1 cellular context compared by ENCODE assay signal in genomic region chr13:100235311-100235901, GRCh38.
TF ChIP-seq lines count a peak whose summit lies in the region.

No MANE protein-coding gene starts in this region.

TF ChIP-seq in HEK293, 187 proteins besides CTCF, POLR2A, EP300 and RAD21 (continued from another document and continues in another):
- TF ChIP-seq ZNF518A (tag by site-specific recombination; conservative IDR thresholded peaks at IDR 0.05; ENCODE audit: low read depth), result no peak
- TF ChIP-seq SP7 (tag by site-specific recombination; IDR thresholded peaks at IDR 0.05), result no peak
- TF ChIP-seq ZNF530 (tag by site-specific recombination; IDR thresholded peaks at IDR 0.05; ENCODE audit: low read depth), result no peak
- TF ChIP-seq, protein P1, sequence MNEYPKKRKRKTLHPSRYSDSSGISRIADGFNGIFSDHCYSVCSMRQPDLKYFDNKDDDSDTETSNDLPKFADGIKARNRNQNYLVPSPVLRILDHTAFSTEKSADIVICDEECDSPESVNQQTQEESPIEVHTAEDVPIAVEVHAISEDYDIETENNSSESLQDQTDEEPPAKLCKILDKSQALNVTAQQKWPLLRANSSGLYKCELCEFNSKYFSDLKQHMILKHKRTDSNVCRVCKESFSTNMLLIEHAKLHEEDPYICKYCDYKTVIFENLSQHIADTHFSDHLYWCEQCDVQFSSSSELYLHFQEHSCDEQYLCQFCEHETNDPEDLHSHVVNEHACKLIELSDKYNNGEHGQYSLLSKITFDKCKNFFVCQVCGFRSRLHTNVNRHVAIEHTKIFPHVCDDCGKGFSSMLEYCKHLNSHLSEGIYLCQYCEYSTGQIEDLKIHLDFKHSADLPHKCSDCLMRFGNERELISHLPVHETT (tag by site-specific recombination; IDR thresholded peaks at IDR 0.05), result no peak
- no peak for TF ChIP-seq AEBP2 (tag by site-specific recombination; IDR thresholded peaks at IDR 0.05; ENCODE audit: borderline replicate concordance)
- TF ChIP-seq, protein P2, sequence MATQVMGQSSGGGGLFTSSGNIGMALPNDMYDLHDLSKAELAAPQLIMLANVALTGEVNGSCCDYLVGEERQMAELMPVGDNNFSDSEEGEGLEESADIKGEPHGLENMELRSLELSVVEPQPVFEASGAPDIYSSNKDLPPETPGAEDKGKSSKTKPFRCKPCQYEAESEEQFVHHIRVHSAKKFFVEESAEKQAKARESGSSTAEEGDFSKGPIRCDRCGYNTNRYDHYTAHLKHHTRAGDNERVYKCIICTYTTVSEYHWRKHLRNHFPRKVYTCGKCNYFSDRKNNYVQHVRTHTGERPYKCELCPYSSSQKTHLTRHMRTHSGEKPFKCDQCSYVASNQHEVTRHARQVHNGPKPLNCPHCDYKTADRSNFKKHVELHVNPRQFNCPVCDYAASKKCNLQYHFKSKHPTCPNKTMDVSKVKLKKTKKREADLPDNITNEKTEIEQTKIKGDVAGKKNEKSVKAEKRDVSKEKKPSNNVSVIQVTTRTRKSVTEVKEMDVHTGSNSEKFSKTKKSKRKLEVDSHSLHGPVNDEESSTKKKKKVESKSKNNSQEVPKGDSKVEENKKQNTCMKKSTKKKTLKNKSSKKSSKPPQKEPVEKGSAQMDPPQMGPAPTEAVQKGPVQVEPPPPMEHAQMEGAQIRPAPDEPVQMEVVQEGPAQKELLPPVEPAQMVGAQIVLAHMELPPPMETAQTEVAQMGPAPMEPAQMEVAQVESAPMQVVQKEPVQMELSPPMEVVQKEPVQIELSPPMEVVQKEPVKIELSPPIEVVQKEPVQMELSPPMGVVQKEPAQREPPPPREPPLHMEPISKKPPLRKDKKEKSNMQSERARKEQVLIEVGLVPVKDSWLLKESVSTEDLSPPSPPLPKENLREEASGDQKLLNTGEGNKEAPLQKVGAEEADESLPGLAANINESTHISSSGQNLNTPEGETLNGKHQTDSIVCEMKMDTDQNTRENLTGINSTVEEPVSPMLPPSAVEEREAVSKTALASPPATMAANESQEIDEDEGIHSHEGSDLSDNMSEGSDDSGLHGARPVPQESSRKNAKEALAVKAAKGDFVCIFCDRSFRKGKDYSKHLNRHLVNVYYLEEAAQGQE (tag by site-specific recombination; IDR thresholded peaks at IDR 0.05), result no peak
- TF ChIP-seq ZNF18 (tag by site-specific recombination; IDR thresholded peaks at IDR 0.05), result no peak
- TF ChIP-seq SETDB1 (IDR thresholded peaks at IDR 0.05; ENCODE audit: insufficient read length, low read length), result no peak
- no peak for TF ChIP-seq ZNF184 (tag by site-specific recombination; IDR thresholded peaks at IDR 0.05)
- TF ChIP-seq, protein P3, sequence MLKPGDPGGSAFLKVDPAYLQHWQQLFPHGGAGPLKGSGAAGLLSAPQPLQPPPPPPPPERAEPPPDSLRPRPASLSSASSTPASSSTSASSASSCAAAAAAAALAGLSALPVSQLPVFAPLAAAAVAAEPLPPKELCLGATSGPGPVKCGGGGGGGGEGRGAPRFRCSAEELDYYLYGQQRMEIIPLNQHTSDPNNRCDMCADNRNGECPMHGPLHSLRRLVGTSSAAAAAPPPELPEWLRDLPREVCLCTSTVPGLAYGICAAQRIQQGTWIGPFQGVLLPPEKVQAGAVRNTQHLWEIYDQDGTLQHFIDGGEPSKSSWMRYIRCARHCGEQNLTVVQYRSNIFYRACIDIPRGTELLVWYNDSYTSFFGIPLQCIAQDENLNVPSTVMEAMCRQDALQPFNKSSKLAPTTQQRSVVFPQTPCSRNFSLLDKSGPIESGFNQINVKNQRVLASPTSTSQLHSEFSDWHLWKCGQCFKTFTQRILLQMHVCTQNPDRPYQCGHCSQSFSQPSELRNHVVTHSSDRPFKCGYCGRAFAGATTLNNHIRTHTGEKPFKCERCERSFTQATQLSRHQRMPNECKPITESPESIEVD (tag by site-specific recombination; IDR thresholded peaks at IDR 0.05), result no peak; the same call in none of the 2 replicates
- peak; percentile 77; the same call in 1 of the 2 replicates for TF ChIP-seq ZSCAN30 (tag by site-specific recombination; IDR thresholded peaks at IDR 0.05)
- peak; percentile 17; the same call in 1 of the 2 replicates for TF ChIP-seq FEZF1 (tag by site-specific recombination; IDR thresholded peaks at IDR 0.05)
- TF ChIP-seq ZEB2 (tag by site-specific recombination; IDR thresholded peaks at IDR 0.05), result peak; percentile 57; the same call in 1 of the 2 replicates
- TF ChIP-seq ZNF473 (tag by site-specific recombination; IDR thresholded peaks at IDR 0.05), result no peak
- TF ChIP-seq KLF1 (tag by site-specific recombination; IDR thresholded peaks at IDR 0.05), result no peak
- no peak for TF ChIP-seq ZNF19 (tag by site-specific recombination; IDR thresholded peaks at IDR 0.05; ENCODE audit: low read depth)
- TF ChIP-seq, protein P4, sequence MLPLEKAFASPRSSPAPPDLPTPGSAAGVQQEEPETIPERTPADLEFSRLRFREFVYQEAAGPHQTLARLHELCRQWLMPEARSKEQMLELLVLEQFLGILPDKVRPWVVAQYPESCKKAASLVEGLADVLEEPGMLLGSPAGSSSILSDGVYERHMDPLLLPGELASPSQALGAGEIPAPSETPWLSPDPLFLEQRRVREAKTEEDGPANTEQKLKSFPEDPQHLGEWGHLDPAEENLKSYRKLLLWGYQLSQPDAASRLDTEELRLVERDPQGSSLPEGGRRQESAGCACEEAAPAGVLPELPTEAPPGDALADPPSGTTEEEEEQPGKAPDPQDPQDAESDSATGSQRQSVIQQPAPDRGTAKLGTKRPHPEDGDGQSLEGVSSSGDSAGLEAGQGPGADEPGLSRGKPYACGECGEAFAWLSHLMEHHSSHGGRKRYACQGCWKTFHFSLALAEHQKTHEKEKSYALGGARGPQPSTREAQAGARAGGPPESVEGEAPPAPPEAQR (tag by site-specific recombination; IDR thresholded peaks at IDR 0.05), result no peak
- no peak for TF ChIP-seq ZNF146 (tag by site-specific recombination; IDR thresholded peaks at IDR 0.05)
- no peak for TF ChIP-seq ZNF501 (tag by site-specific recombination; IDR thresholded peaks at IDR 0.05)
- no peak for TF ChIP-seq ZNF623 (tag by site-specific recombination; IDR thresholded peaks at IDR 0.05)
- no peak for TF ChIP-seq ZNF223 (tag by site-specific recombination; IDR thresholded peaks at IDR 0.05)
- TF ChIP-seq ZNF596 (tag by site-specific recombination; IDR thresholded peaks at IDR 0.05), result no peak
- TF ChIP-seq ZNF654 (tag by site-specific recombination; IDR thresholded peaks at IDR 0.05; ENCODE audit: low read depth), result peak; percentile 95
- TF ChIP-seq SCRT1 (tag by site-specific recombination; IDR thresholded peaks at IDR 0.05; ENCODE audit: borderline replicate concordance), result no peak
- no peak for TF ChIP-seq ZNF202 (tag by site-specific recombination; IDR thresholded peaks at IDR 0.05; ENCODE audit: borderline replicate concordance)
- peak; percentile 89 for TF ChIP-seq ZBTB17 (tag by site-specific recombination; IDR thresholded peaks at IDR 0.05)
- TF ChIP-seq ZBTB7A (tag by site-specific recombination; IDR thresholded peaks at IDR 0.05; ENCODE audit: low read depth), result no peak
- TF ChIP-seq KLF9 (tag by site-specific recombination; IDR thresholded peaks at IDR 0.05; ENCODE audit: low read depth), result no peak
- TF ChIP-seq ZNF660 (tag by site-specific recombination; IDR thresholded peaks at IDR 0.05), result 0 out of 2 replicates have a peak, but pooled peaks have one; percentile 51
- TF ChIP-seq ZNF132 (tag by site-specific recombination; IDR thresholded peaks at IDR 0.05; ENCODE audit: borderline replicate concordance), result no peak
- no peak for TF ChIP-seq ZNF274 (IDR thresholded peaks at IDR 0.05; ENCODE audit: low read length)
- TF ChIP-seq ZNF274 (tag by site-specific recombination; IDR thresholded peaks at IDR 0.05; ENCODE audit: borderline replicate concordance), result no peak
- no peak for TF ChIP-seq ZNF514 (tag by site-specific recombination; IDR thresholded peaks at IDR 0.05)
- no peak for TF ChIP-seq MEIS1 (CRISPR knock-in tag; IDR thresholded peaks at IDR 0.05; ENCODE audit: borderline replicate concordance)
- TF ChIP-seq OSR2 (tag by site-specific recombination; IDR thresholded peaks at IDR 0.05), result 0 out of 2 replicates have a peak, but pooled peaks have one; percentile 26
- no peak for TF ChIP-seq ZNF555 (tag by site-specific recombination; conservative IDR thresholded peaks at IDR 0.05)
- no peak for TF ChIP-seq SP3 (tag by site-specific recombination; IDR thresholded peaks at IDR 0.05)
- no peak for TF ChIP-seq ZBTB21 (tag by site-specific recombination; IDR thresholded peaks at IDR 0.05)
- no peak for TF ChIP-seq ZNF366 (tag by site-specific recombination; conservative IDR thresholded peaks at IDR 0.05)
- no peak for TF ChIP-seq ZNF416 (tag by site-specific recombination; IDR thresholded peaks at IDR 0.05)
- TF ChIP-seq ZNF214 (tag by site-specific recombination; IDR thresholded peaks at IDR 0.05; ENCODE audit: borderline replicate concordance), result no peak
- TF ChIP-seq ZNF24 (tag by site-specific recombination; IDR thresholded peaks at IDR 0.05), result no peak
- TF ChIP-seq ZNF157 (tag by site-specific recombination; IDR thresholded peaks at IDR 0.05), result no peak
- TF ChIP-seq ZNF335 (tag by site-specific recombination; conservative IDR thresholded peaks at IDR 0.05), result 0 out of 2 replicates have a peak, but pooled peaks have one; percentile 20
- no peak for TF ChIP-seq GLI2 (tag by site-specific recombination; IDR thresholded peaks at IDR 0.05; ENCODE audit: borderline replicate concordance, low read depth)
- no peak for TF ChIP-seq ZNF133 (tag by site-specific recombination; IDR thresholded peaks at IDR 0.05)
- no peak; the same call in 1 of the 2 replicates for TF ChIP-seq ZNF394 (tag by site-specific recombination; IDR thresholded peaks at IDR 0.05; ENCODE audit: borderline replicate concordance)
- no peak for TF ChIP-seq ZNF239 (tag by site-specific recombination; IDR thresholded peaks at IDR 0.05)
- TF ChIP-seq, protein P5, sequence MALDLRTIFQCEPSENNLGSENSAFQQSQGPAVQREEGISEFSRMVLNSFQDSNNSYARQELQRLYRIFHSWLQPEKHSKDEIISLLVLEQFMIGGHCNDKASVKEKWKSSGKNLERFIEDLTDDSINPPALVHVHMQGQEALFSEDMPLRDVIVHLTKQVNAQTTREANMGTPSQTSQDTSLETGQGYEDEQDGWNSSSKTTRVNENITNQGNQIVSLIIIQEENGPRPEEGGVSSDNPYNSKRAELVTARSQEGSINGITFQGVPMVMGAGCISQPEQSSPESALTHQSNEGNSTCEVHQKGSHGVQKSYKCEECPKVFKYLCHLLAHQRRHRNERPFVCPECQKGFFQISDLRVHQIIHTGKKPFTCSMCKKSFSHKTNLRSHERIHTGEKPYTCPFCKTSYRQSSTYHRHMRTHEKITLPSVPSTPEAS (tag by site-specific recombination; IDR thresholded peaks at IDR 0.05), result no peak
- TF ChIP-seq KLF10 (tag by site-specific recombination; IDR thresholded peaks at IDR 0.05), result 0 out of 2 replicates have a peak, but pooled peaks have one; percentile 44
- no peak for TF ChIP-seq ZNF747 (tag by site-specific recombination; IDR thresholded peaks at IDR 0.05)
- no peak for TF ChIP-seq ZNF350 (tag by site-specific recombination; IDR thresholded peaks at IDR 0.05)
- TF ChIP-seq ZNF2 (tag by site-specific recombination; IDR thresholded peaks at IDR 0.05), result 0 out of 2 replicates have a peak, but pooled peaks have one; percentile 27
- TF ChIP-seq BCL11A (tag by site-specific recombination; IDR thresholded peaks at IDR 0.05; ENCODE audit: low read depth), result no peak
